Comparison of ENCODE assay signal across 14 cellular contexts in the genomic region with DNA sequence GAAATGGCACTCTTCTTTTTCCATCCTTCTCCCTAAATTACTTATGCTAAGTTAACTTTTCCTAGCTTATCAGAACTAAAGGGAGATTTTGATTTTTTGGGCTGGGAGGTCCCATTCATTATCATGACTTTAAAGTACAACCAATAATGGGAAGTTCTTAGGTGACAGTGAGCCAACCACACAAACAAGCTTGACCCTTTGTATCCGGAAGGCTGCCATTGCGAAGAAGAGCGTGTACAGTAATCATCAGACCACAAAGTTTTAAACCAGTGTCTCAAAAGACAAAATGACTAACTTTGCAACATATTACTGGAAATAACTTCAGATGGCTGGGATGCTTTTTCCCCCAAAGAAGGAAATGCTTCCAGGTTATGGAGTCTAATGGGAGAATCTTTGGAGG.
"Had no signal": no experiment of that assay in that cellular context is flagged by ENCODE, and none has a peak within 500 bp of the region (broad histone marks: within the 10 kb centered on the region; RNA-seq: fewer than 3 reads in every experiment).

No MANE protein-coding gene starts in this region.

- H3K4me1 ChIP-seq: tibial artery had no signal

- H3K9me3 Mint-ChIP-seq: natural killer cell; T-helper 1 cell treated with Interleukin-12 subunit alpha and Interleukin-12 subunit beta and Interleukin-4 antibody, amounts not matched to agents 30 μg/mL and 1 μg/mL, for 36 hours had no signal

- H3K36me3 Mint-ChIP-seq: natural killer cell had no signal

- H3K4me3 Mint-ChIP-seq: brain; memory B cell; natural killer cell; T-helper 1 cell treated with Interleukin-12 subunit alpha and Interleukin-12 subunit beta and Interleukin-4 antibody, amounts not matched to agents 30 μg/mL and 1 μg/mL, for 36 hours had no signal

- H3K4me1 Mint-ChIP-seq: brain, memory B cell, natural killer cell had no signal

- H3K36me3 ChIP-seq: adrenal gland, tibial artery had no signal

- ATAC-seq: esophagus mucosa had no signal

- H3K9me3 ChIP-seq: adrenal gland, tibial artery had no signal

- DNase-seq: activated CD4-positive, alpha-beta T cell treated with anti-CD3 and anti-CD28 coated beads, Interleukin-2, amount 50 U/mL, for 1 hour; activated CD4-positive, CD25-positive, alpha-beta regulatory T cell; activated naive CD4-positive, alpha-beta T cell treated with anti-CD3 and anti-CD28 coated beads, Interleukin-2, amount 50 U/mL, for 16 hours; cerebellar nuclear complex; dorsolateral prefrontal cortex; head of caudate nucleus; natural killer cell; right cardiac atrium had no signal

- H3K4me3 ChIP-seq: adrenal gland, dorsolateral prefrontal cortex, tibial artery had no signal

- H3K27me3 ChIP-seq: adrenal gland, dorsolateral prefrontal cortex, tibial artery had no signal

- H3K27ac ChIP-seq: tibial artery had no signal

- H3K27ac Mint-ChIP-seq: brain; memory B cell; natural killer cell; T-helper 1 cell treated with Interleukin-12 subunit alpha and Interleukin-12 subunit beta and Interleukin-4 antibody, amounts not matched to agents 30 μg/mL and 1 μg/mL, for 36 hours had no signal
